Comparison of ENCODE assay signal across 9 cellular contexts in the genomic region with DNA sequence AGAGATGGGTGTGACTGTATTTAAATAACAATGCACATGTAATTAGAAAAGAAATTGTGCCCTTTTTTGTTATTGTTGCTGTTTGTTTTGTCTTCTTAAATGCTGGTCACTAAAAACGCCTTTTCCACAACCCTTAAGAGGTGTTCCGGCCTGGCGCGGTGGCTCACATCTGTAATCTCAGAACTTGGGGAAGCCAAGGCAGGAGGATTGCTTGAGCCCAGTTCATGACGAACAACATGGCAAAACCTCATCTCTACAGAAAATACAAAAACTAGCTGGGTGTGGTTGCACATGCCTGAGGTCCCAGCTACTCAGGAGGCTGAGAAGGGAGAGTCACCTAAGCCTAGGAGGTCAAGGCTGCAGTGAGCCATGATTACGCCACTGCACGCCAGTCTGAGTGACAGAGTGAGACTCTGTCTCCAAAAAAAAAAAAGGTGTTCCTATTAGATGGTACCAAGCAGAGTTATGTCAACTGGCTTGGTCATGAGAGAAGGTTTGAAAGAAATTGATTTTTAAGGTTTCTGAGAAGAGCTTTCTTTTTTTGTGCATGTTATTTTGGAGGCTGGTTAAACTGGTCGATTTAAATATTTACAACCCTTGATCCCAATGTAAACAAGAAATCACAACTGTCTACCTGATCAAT. TPM values are rescaled to one million over a fixed set of nuclear protein-coding genes. Genes with fewer than 3 reads are reported as not detected.
DNase-seq lines count a peak whose midpoint lies in the region; ATAC-seq and TF ChIP-seq lines count a peak whose summit lies in the region.
"Had no signal": no experiment of that assay in that cellular context is flagged by ENCODE, and none has a peak within 500 bp of the region (broad histone marks: within the 10 kb centered on the region; RNA-seq: fewer than 3 reads in every experiment).

No MANE protein-coding gene starts in this region.

- DNase-seq in CD4-positive, alpha-beta memory T cell: no peak
- no peak for DNase-seq in chondrocyte (ENCODE audit: low spot score)
- DNase-seq in naive thymus-derived CD4-positive, alpha-beta T cell: no peak
- DNase-seq: left lung had no signal

- peak overlapping the region; percentile 10 for H3K9ac ChIP-seq in Loucy (ENCODE audit: low read depth, low read length, poor library complexity, severe bottlenecking)

- H3K27me3 Mint-ChIP-seq in CD4-positive, alpha-beta memory T cell: no peaks in the 10 kb centered on the region
- H3K27me3 Mint-ChIP-seq in chondrocyte (ENCODE audit: low read depth): no peaks in the 10 kb centered on the region
- no peaks in the 10 kb centered on the region for H3K27me3 Mint-ChIP-seq in naive thymus-derived CD4-positive, alpha-beta T cell

- intact Hi-C loops in CD4-positive, alpha-beta memory T cell (cut with micrococcal nuclease): no loop called here
- intact Hi-C loops in naive thymus-derived CD4-positive, alpha-beta T cell (cut with micrococcal nuclease): no loop called here

- H3F3A ChIP-seq in Loucy (ENCODE audit: low read depth): no peaks in the 10 kb centered on the region; the same call in 1 of the 2 replicates

- peak overlapping the region; percentile 97 for H3K27ac ChIP-seq in CD4-positive, alpha-beta memory T cell (ENCODE audit: low read depth, low read length)
- peak overlapping the region; percentile 89 for H3K27ac ChIP-seq in naive thymus-derived CD4-positive, alpha-beta T cell (ENCODE audit: low read depth, low read length)

- H3K36me3 Mint-ChIP-seq in CD4-positive, alpha-beta memory T cell: peaks cover 0 to 18% of the 10 kb centered on the region in 2 donors
- H3K36me3 Mint-ChIP-seq in chondrocyte (ENCODE audit: low read depth): no peaks in the 10 kb centered on the region
- peaks cover 0 to 7% (median 0%) of the 10 kb centered on the region in 5 donors for H3K36me3 Mint-ChIP-seq in naive thymus-derived CD4-positive, alpha-beta T cell

- CTCF ChIA-PET in CD4-positive, alpha-beta memory T cell (lab: Charles Lee; ENCODE audit: partially characterized antibody): interaction anchor here (0.7 to 4.9 kb wide), 7 partner anchors 14 to 85 kb away, joined by 3 to 34 read pairs (median 3); partner anchors contain the start of gene RFFL
- CTCF ChIA-PET in naive thymus-derived CD4-positive, alpha-beta T cell (lab: Charles Lee): interaction anchor here (0.6 to 2.0 kb wide), 7 partner anchors 16 to 688 kb away, joined by 3 to 7 read pairs (median 5); partner anchors contain the start of gene RAD51D

- no peaks in the 10 kb centered on the region for H3K9me3 Mint-ChIP-seq in CD4-positive, alpha-beta memory T cell
- H3K9me3 Mint-ChIP-seq in chondrocyte (ENCODE audit: low read depth): no peaks in the 10 kb centered on the region
- H3K9me3 Mint-ChIP-seq in naive thymus-derived CD4-positive, alpha-beta T cell: no peaks in the 10 kb centered on the region

- POLR2A ChIA-PET in CD4-positive, alpha-beta memory T cell (lab: Charles Lee; ENCODE audit: partially characterized antibody): interaction anchor here (0.9 to 4.0 kb wide), 10 partner anchors 14 to 450 kb away, joined by 3 to 27 read pairs (median 6); partner anchors contain the start of genes CCT6B, RAD51D, RFFL and ZNF830
- POLR2A ChIA-PET in naive thymus-derived CD4-positive, alpha-beta T cell (lab: Charles Lee): interaction anchor here (0.6 to 3.8 kb wide), 11 partner anchors 10 to 454 kb away, joined by 3 to 14 read pairs (median 5); partner anchors contain the start of gene RFFL

- no peaks in the 10 kb centered on the region for H4K20me1 ChIP-seq in Loucy (ENCODE audit: insufficient read depth, low read length, poor library complexity, severe bottlenecking)

- ATAC-seq in naive thymus-derived CD4-positive, alpha-beta T cell: no peak
- ATAC-seq in HG03520 (IDR thresholded peaks at IDR 0.05; ENCODE audit: unreplicated experiment) (no peak), HG02798 (IDR thresholded peaks at IDR 0.05; ENCODE audit: poor library complexity, unreplicated experiment) (no peak), GM19455 (IDR thresholded peaks at IDR 0.05; ENCODE audit: unreplicated experiment) (no peak), GM21528 (IDR thresholded peaks at IDR 0.05; ENCODE audit: low FRiP score, unreplicated experiment) (no peak)

- H3K4me1 ChIP-seq in CD4-positive, alpha-beta memory T cell (ENCODE audit: insufficient read depth, low read length): peaks cover 62% of the 10 kb centered on the region
- H3K4me1 ChIP-seq in Loucy (ENCODE audit: insufficient read depth, low read length, poor library complexity, severe bottlenecking): peaks cover 43% of the 10 kb centered on the region
- H3K4me1 ChIP-seq in naive thymus-derived CD4-positive, alpha-beta T cell (ENCODE audit: control insufficient read depth in 2 of 2, insufficient read depth in 2 of 2, low read length in 2 of 2): peaks cover 27 to 41% of the 10 kb centered on the region in 2 donors

- no peaks in the 10 kb centered on the region for H3K36me3 ChIP-seq in CD4-positive, alpha-beta memory T cell (ENCODE audit: insufficient read depth, low read length)
- H3K36me3 ChIP-seq in Loucy (ENCODE audit: insufficient read depth, low read length): no peaks in the 10 kb centered on the region
- no peaks in the 10 kb centered on the region for H3K36me3 ChIP-seq in naive thymus-derived CD4-positive, alpha-beta T cell (ENCODE audit: control insufficient read depth in 2 of 3, insufficient read depth in 3 of 3, low read length in 3 of 3)
- H3K36me3 ChIP-seq: left lung had no signal

- no peaks in the 10 kb centered on the region for H3K9me2 ChIP-seq in Loucy (replicated peaks; ENCODE audit: low read depth, low read length)

- peak overlapping the region; percentile 88 to 99 (median 97) for H3K27ac Mint-ChIP-seq in CD4-positive, alpha-beta memory T cell
- peak overlapping the region; percentile 2 for H3K27ac Mint-ChIP-seq in chondrocyte (ENCODE audit: unreplicated experiment)
- H3K27ac Mint-ChIP-seq in naive thymus-derived CD4-positive, alpha-beta T cell: peak overlapping the region; percentile 78 to 97 (median 94)

- TF ChIP-seq CTCF in Loucy (conservative IDR thresholded peaks at IDR 0.05; ENCODE audit: low read length) (no peak), chondrocyte (IDR thresholded peaks at IDR 0.05) (no peak)

- peaks cover 39 to 69% (median 57%) of the 10 kb centered on the region in 4 donors for H3K4me1 Mint-ChIP-seq in CD4-positive, alpha-beta memory T cell
- peaks cover 43% of the 10 kb centered on the region for H3K4me1 Mint-ChIP-seq in chondrocyte (ENCODE audit: low read depth)
- H3K4me1 Mint-ChIP-seq in naive thymus-derived CD4-positive, alpha-beta T cell: peaks cover 31 to 68% (median 62%) of the 10 kb centered on the region in 7 donors

- H3K79me2 ChIP-seq in Loucy (ENCODE audit: insufficient read depth, low read length): peaks cover 30% of the 10 kb centered on the region; the same call in 1 of the 2 replicates

- H3K27me3 ChIP-seq in CD4-positive, alpha-beta memory T cell (ENCODE audit: insufficient read depth, low read length): no peaks in the 10 kb centered on the region
- no peaks in the 10 kb centered on the region for H3K27me3 ChIP-seq in Loucy (ENCODE audit: insufficient read depth, low read length, poor library complexity, severe bottlenecking)
- H3K27me3 ChIP-seq in naive thymus-derived CD4-positive, alpha-beta T cell (ENCODE audit: control insufficient read depth in 2 of 2, insufficient read depth in 2 of 2, low read length in 2 of 2): no peaks in the 10 kb centered on the region
- H3K27me3 ChIP-seq: left lung had no signal

- H3K4me3 Mint-ChIP-seq in CD4-positive, alpha-beta memory T cell: peak overlapping the region; percentile 93 to 99 (median 96)
- H3K4me3 Mint-ChIP-seq in chondrocyte (ENCODE audit: unreplicated experiment): peak overlapping the region; percentile 94
- H3K4me3 Mint-ChIP-seq in naive thymus-derived CD4-positive, alpha-beta T cell: peak overlapping the region; percentile 91 to 98 (median 94)

- H3K4me2 ChIP-seq in Loucy (ENCODE audit: low read depth, low read length, poor library complexity, severe bottlenecking): peak overlapping the region; percentile 82

- no peaks in the 10 kb centered on the region for H3K9me3 ChIP-seq in CD4-positive, alpha-beta memory T cell (ENCODE audit: control insufficient read depth in 1 of 2, low read length in 2 of 2)
- no peaks in the 10 kb centered on the region for H3K9me3 ChIP-seq in Loucy (ENCODE audit: insufficient read depth, low read depth, low read length)
- no peaks in the 10 kb centered on the region for H3K9me3 ChIP-seq in naive thymus-derived CD4-positive, alpha-beta T cell (ENCODE audit: control insufficient read depth in 2 of 3, low read length in 3 of 3)
- H3K9me3 ChIP-seq: left lung had no signal

- peak overlapping the region; percentile 9 to 96 for H3K4me3 ChIP-seq in CD4-positive, alpha-beta memory T cell (ENCODE audit: low read length in 2 of 2)
- peak overlapping the region; percentile 92 for H3K4me3 ChIP-seq in Loucy (ENCODE audit: low read length, poor library complexity, severe bottlenecking)
- H3K4me3 ChIP-seq in naive thymus-derived CD4-positive, alpha-beta T cell (ENCODE audit: low read length): peak overlapping the region; percentile 93

- no peak overlapping the region for H2AFZ ChIP-seq in Loucy (ENCODE audit: low read length)

RNA-seq across cellular contexts. Expression of gene RFFL, which starts 23.5 kb away (rescaled TPM):
- total RNA-seq in CD4-positive, alpha-beta memory T cell: 10 to 100 TPM; 72.1 to 82.3 TPM
- 10 to 100 TPM; 48.3 to 51.0 TPM for polyA plus RNA-seq in CD4-positive, alpha-beta memory T cell
- total RNA-seq in chondrocyte: 11.1 to 16.5 TPM (median 14.0 TPM) in 3 replicates
- 10 to 100 TPM; 45.0 to 74.7 (median 55.7) TPM for total RNA-seq in naive thymus-derived CD4-positive, alpha-beta T cell
- 10 to 100 TPM; 36.4 to 47.1 TPM for polyA plus RNA-seq in naive thymus-derived CD4-positive, alpha-beta T cell

RNA-seq across cellular contexts. Expression of gene RAD51D, which starts 32.6 kb away (rescaled TPM):
- total RNA-seq in CD4-positive, alpha-beta memory T cell: 10 to 100 TPM; 21.5 to 29.2 TPM
- 10 to 100 TPM in 1 of 2 donors, 1 to 10 TPM in 1; 6.1 to 12.0 TPM for polyA plus RNA-seq in CD4-positive, alpha-beta memory T cell
- total RNA-seq in chondrocyte: 11.1 to 13.4 TPM (median 11.2 TPM) in 3 replicates
- total RNA-seq in naive thymus-derived CD4-positive, alpha-beta T cell: 10 to 100 TPM; 15.0 to 34.2 (median 25.4) TPM
- 10 to 100 TPM in 1 of 2 donors, 1 to 10 TPM in 1; 7.0 to 17.6 TPM for polyA plus RNA-seq in naive thymus-derived CD4-positive, alpha-beta T cell

RNA-seq across cellular contexts. Expression of gene FNDC8, which starts 34.4 kb away (rescaled TPM):
- not detected for total RNA-seq in CD4-positive, alpha-beta memory T cell
- polyA plus RNA-seq in CD4-positive, alpha-beta memory T cell: not detected
- total RNA-seq in chondrocyte: not detected in 3 replicates
- total RNA-seq in naive thymus-derived CD4-positive, alpha-beta T cell: not detected
- not detected for polyA plus RNA-seq in naive thymus-derived CD4-positive, alpha-beta T cell
- total RNA-seq: left lung had no signal

RNA-seq across cellular contexts. Expression of gene NLE1, which starts 55.1 kb away (rescaled TPM):
- total RNA-seq in CD4-positive, alpha-beta memory T cell: 10 to 100 TPM; 20.1 to 20.5 TPM
- 1 to 10 TPM; 4.4 to 4.8 TPM for polyA plus RNA-seq in CD4-positive, alpha-beta memory T cell
- 10.2 to 12.7 TPM (median 12.0 TPM) in 3 replicates for total RNA-seq in chondrocyte
- 10 to 100 TPM in 4 of 5 experiments, 1 to 10 TPM in 1; 10.0 to 29.4 (median 21.8) TPM for total RNA-seq in naive thymus-derived CD4-positive, alpha-beta T cell
- polyA plus RNA-seq in naive thymus-derived CD4-positive, alpha-beta T cell: 10 to 100 TPM in 1 of 2 donors, 1 to 10 TPM in 1; 6.1 to 10.7 TPM

Comparison
In these comparisons a context has a peak if more than half of its experiments do, and no peak if none do; other contexts are left out.
1. H3K27ac Mint-ChIP-seq: peak in every context shown above with its lines; median percentile 97 in CD4-positive, alpha-beta memory T cell; 94 in naive thymus-derived CD4-positive, alpha-beta T cell; 2 in chondrocyte.